16 cellular contexts compared by ENCODE assay signal in genomic region chr6:163948250-163948649, GRCh38.
"Had no signal": no experiment of that assay in that cellular context is flagged by ENCODE, and none has a peak within 500 bp of the region (broad histone marks: within the 10 kb centered on the region; RNA-seq: fewer than 3 reads in every experiment).

No MANE protein-coding gene starts in this region.

- H3K27ac Mint-ChIP-seq: natural killer cell treated with Interleukin-12 subunit alpha and Interleukin-12 subunit beta and Interleukin-15 and Interleukin-18, amount 100 ng/mL, for 72 hours; type B pancreatic cell had no signal

- H3K27me3 ChIP-seq: esophagus squamous epithelium, stomach, thyroid gland had no signal

- H3K4me3 Mint-ChIP-seq: natural killer cell treated with Interleukin-12 subunit alpha and Interleukin-12 subunit beta and Interleukin-15 and Interleukin-18, amount 100 ng/mL, for 72 hours; type B pancreatic cell had no signal

- H3K9me3 Mint-ChIP-seq: natural killer cell treated with Interleukin-12 subunit alpha and Interleukin-12 subunit beta and Interleukin-15 and Interleukin-18, amount 100 ng/mL, for 72 hours; type B pancreatic cell had no signal

- H3K36me3 Mint-ChIP-seq: natural killer cell treated with Interleukin-12 subunit alpha and Interleukin-12 subunit beta and Interleukin-15 and Interleukin-18, amount 100 ng/mL, for 72 hours; type B pancreatic cell had no signal

- H3K27ac ChIP-seq: esophagus squamous epithelium, neutrophil, psoas muscle, stomach, thyroid gland had no signal

- H3K4me3 ChIP-seq: esophagus squamous epithelium, lung, psoas muscle, stomach, thyroid gland had no signal

- H3K36me3 ChIP-seq: esophagus squamous epithelium, neutrophil, stomach, thyroid gland had no signal

- H3K9me3 ChIP-seq: esophagus squamous epithelium, neutrophil, psoas muscle, stomach, thyroid gland had no signal

- DNase-seq: esophagus squamous epithelium; foreskin fibroblast; kidney; left colon; left ventricle myocardium superior; mesenchymal stem cell; midbrain; psoas muscle; retina; stimulated activated naive CD4-positive, alpha-beta T cell; stomach; thyroid gland had no signal
